Comparison of ENCODE assay signal across 21 cellular contexts in genomic region chr2:170237572-170238120, GRCh38. TPM values are rescaled to one million over a fixed set of nuclear protein-coding genes. Genes with fewer than 3 reads are reported as not detected.
"Had no signal": no experiment of that assay in that cellular context is flagged by ENCODE, and none has a peak within 500 bp of the region (broad histone marks: within the 10 kb centered on the region; RNA-seq: fewer than 3 reads in every experiment).

No MANE protein-coding gene starts in this region.

- H3K27ac ChIP-seq: hepatocyte, suprapubic skin, thyroid gland had no signal

- H3K36me3 ChIP-seq: suprapubic skin, thyroid gland had no signal

- FAIRE-seq: urothelium cell line had no signal

- H3K4me2 ChIP-seq: hepatocyte had no signal

- H3K27me3 ChIP-seq: suprapubic skin, thyroid gland had no signal

- H2AFZ ChIP-seq: hepatocyte had no signal

- DNase-seq: cortex of kidney; dorsolateral prefrontal cortex; effector CD8-positive, alpha-beta T cell; foreskin melanocyte; head of caudate nucleus; left colon; mammary epithelial cell; mucosa of descending colon; naive thymus-derived CD8-positive, alpha-beta T cell; right cardiac atrium; stimulated activated CD4-positive, alpha-beta T cell treated with anti-CD3 and anti-CD28 coated beads, Interleukin-4, amount 100 ng/mL, for 1 hour; stimulated activated CD8-positive, alpha-beta memory T cell treated with anti-CD3 and anti-CD28 coated beads, Interleukin-4, amount 100 ng/mL, for 48 hours; stimulated activated naive CD8-positive, alpha-beta T cell treated with anti-CD3 and anti-CD28 coated beads, Interleukin-15, Interleukin-2, amounts not matched to agents 100 U/mL and 50 U/mL, for 24 hours; thyroid gland had no signal

- H3K4me3 ChIP-seq: dorsolateral prefrontal cortex, hepatocyte, mucosa of descending colon, suprapubic skin, thyroid gland had no signal

- ATAC-seq: left colon; mucosa of descending colon; naive thymus-derived CD8-positive, alpha-beta T cell; right cardiac atrium; stimulated activated effector memory CD8-positive, alpha-beta T cell treated with anti-CD3 and anti-CD28 coated beads, Interleukin-12 subunit alpha, Interleukin-12 subunit beta, amount 100 ng/mL, for 72 hours; stimulated activated naive CD8-positive, alpha-beta T cell treated with anti-CD3 and anti-CD28 coated beads, Interleukin-15, Interleukin-2, amounts not matched to agents 100 U/mL and 50 U/mL, for 24 hours had no signal

- H3K79me2 ChIP-seq: hepatocyte had no signal

- H3K4me1 ChIP-seq: suprapubic skin, thyroid gland had no signal

- H3K9me3 ChIP-seq: mucosa of descending colon, suprapubic skin, thyroid gland had no signal

RNA-seq across cellular contexts. Expression of gene MYO3B, which starts 59.7 kb away (rescaled TPM):
- total RNA-seq: naive thymus-derived CD8-positive, alpha-beta T cell; neural crest cell; osteocyte; right cardiac atrium had no signal
- polyA plus RNA-seq: liver; naive thymus-derived CD8-positive, alpha-beta T cell; right cardiac atrium had no signal
